ENCODE assay signal across 9 cellular contexts in the genomic region with DNA sequence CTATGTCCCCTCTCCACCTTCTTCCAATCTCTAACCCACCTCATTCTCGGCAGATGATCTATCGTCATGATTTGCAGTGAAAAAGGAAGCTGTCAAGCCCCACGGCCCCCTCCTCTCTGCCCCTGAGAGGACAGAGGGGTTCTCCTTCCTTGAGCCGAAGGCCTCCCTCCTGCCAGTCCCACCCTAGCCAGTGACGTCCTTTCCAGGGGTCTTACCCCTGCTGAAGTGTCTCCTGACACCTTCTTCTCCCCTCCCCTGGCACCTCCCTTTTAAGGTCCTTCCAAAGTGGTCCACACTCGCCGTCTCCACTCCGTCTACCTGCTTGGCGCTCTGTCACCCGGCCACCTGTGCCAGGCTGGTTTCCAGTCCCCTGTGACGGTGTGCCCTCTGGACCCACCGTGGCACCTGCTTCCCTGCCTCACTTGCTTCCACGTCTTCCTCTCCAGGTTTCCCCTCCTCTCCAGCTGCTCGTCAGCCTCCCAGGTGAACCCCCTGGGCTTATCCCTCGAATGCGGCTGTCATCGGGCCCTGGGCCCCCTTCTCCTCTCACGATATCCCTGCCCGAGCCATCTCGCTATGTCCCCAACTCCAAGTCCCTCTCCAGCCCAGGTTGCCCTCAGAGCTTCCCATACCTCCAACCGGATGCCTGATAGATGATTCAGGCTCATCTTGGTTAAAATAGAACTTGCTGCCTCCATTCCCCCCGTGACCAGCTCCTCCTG. TPM values are rescaled to one million over a fixed set of nuclear protein-coding genes. Genes with fewer than 3 reads are reported as not detected.
DNase-seq lines count a peak whose midpoint lies in the region; ATAC-seq and TF ChIP-seq lines count a peak whose summit lies in the region.
"Had no signal": no experiment of that assay in that cellular context is flagged by ENCODE, and none has a peak within 500 bp of the region (broad histone marks: within the 10 kb centered on the region; RNA-seq: fewer than 3 reads in every experiment).

No MANE protein-coding gene starts in this region.

- H3K9me3 ChIP-seq in right atrium auricular region, result no peaks in the 10 kb centered on the region
- H3K9me3 ChIP-seq: pancreas had no signal

- ATAC-seq in activated T-helper 17 cell treated with anti-CD3 and anti-CD28 coated beads, Interleukin-2, amount 50 U/mL, for 72 hours (replicated peaks), result no peak
- ATAC-seq in GM21737 (IDR thresholded peaks at IDR 0.05; ENCODE audit: unreplicated experiment), result no peak
- ATAC-seq in GM21360 (IDR thresholded peaks at IDR 0.05; ENCODE audit: unreplicated experiment), result no peak

- H3K27ac ChIP-seq in right atrium auricular region (peak overlapping the region in 1 of 2 donors; percentile 35), urinary bladder (ENCODE audit: low read depth) (peak overlapping the region; percentile 30)
- H3K27ac ChIP-seq: pancreas had no signal

- peaks cover 8% of the 10 kb centered on the region for H3K36me3 Mint-ChIP-seq in activated T-helper 17 cell treated with anti-CD3 and anti-CD28 coated beads, Interleukin-2, amount 50 U/mL, for 72 hours (ENCODE audit: low read depth)

- H3K4me3 Mint-ChIP-seq in activated T-helper 17 cell treated with anti-CD3 and anti-CD28 coated beads, Interleukin-2, amount 50 U/mL, for 72 hours, result peak overlapping the region; percentile 90

- H3K4me1 ChIP-seq in right atrium auricular region (peaks cover 0 to 52% of the 10 kb centered on the region in 2 donors), urinary bladder (ENCODE audit: insufficient read depth) (peaks cover 2% of the 10 kb centered on the region)

- WGBS in urinary bladder, result 84% methylated on average over 22 of the region's 22 CpGs

- intact Hi-C loops in cardiac septum (cut with DNase I), result no loop called here

- no peaks in the 10 kb centered on the region for H3K9me3 Mint-ChIP-seq in activated T-helper 17 cell treated with anti-CD3 and anti-CD28 coated beads, Interleukin-2, amount 50 U/mL, for 72 hours

- H3K27ac Mint-ChIP-seq in activated T-helper 17 cell treated with anti-CD3 and anti-CD28 coated beads, Interleukin-2, amount 50 U/mL, for 72 hours, result peak overlapping the region; percentile 98

- H3K27me3 Mint-ChIP-seq in activated T-helper 17 cell treated with anti-CD3 and anti-CD28 coated beads, Interleukin-2, amount 50 U/mL, for 72 hours, result no peaks in the 10 kb centered on the region

- DNase-seq in cardiac septum (ENCODE audit: low spot score) (peak; percentile 58), right atrium auricular region (ENCODE audit: low spot score) (no peak), mesenteric fat pad (ENCODE audit: low spot score) (peak; percentile 87), NCI-H2196 (lab: John Stamatoyannopoulos, UW; ENCODE audit: unreplicated experiment) (no peak)

- H3K36me3 ChIP-seq in right atrium auricular region (no peaks in the 10 kb centered on the region), urinary bladder (ENCODE audit: insufficient read depth) (no peaks in the 10 kb centered on the region)
- H3K36me3 ChIP-seq: pancreas had no signal

- H3K4me1 Mint-ChIP-seq in activated T-helper 17 cell treated with anti-CD3 and anti-CD28 coated beads, Interleukin-2, amount 50 U/mL, for 72 hours, result peaks cover 49% of the 10 kb centered on the region

- no peaks in the 10 kb centered on the region for H3K27me3 ChIP-seq in right atrium auricular region
- H3K27me3 ChIP-seq: pancreas had no signal

- TF ChIP-seq CTCF in right atrium auricular region (IDR thresholded peaks at IDR 0.05), result no peak

- H3K4me3 ChIP-seq in right atrium auricular region, result no peak overlapping the region
- H3K4me3 ChIP-seq in urinary bladder (ENCODE audit: low read depth, low read length), result no peak overlapping the region
- H3K4me3 ChIP-seq: pancreas had no signal

RNA-seq across cellular contexts. Expression of gene CCDC102A, which starts 5.7 kb away (rescaled TPM):
- total RNA-seq in cardiac septum (5.5 TPM), right atrium auricular region (10 to 100 TPM; 11.2 to 15.1 TPM), mesenteric fat pad (5.0 TPM), urinary bladder (12.7 TPM)
- total RNA-seq in activated T-helper 17 cell treated with anti-CD3 and anti-CD28 coated beads, Interleukin-2, amount 50 U/mL, for 72 hours, result 10 to 100 TPM; 16.7 to 21.2 TPM
- polyA plus RNA-seq in urinary bladder, result 25.6 TPM

RNA-seq across cellular contexts. Expression of gene ADGRG5, which starts 11.8 kb away (rescaled TPM):
- 0.35 TPM for total RNA-seq in cardiac septum
- total RNA-seq in right atrium auricular region, result under 1 TPM; 0.08 to 0.44 TPM
- total RNA-seq in activated T-helper 17 cell treated with anti-CD3 and anti-CD28 coated beads, Interleukin-2, amount 50 U/mL, for 72 hours, result 10 to 100 TPM; 13.7 to 36.9 TPM
- total RNA-seq in mesenteric fat pad, result 0.10 TPM
- total RNA-seq in urinary bladder, result 0.21 TPM
- 0.22 TPM for polyA plus RNA-seq in urinary bladder

RNA-seq across cellular contexts. Expression of gene DOK4, which starts 44.4 kb away (rescaled TPM):
- total RNA-seq in cardiac septum (11.5 TPM), right atrium auricular region (10 to 100 TPM; 15.2 to 34.2 TPM), mesenteric fat pad (7.3 TPM), urinary bladder (11.8 TPM)
- 10 to 100 TPM in 1 of 2 donors, 1 to 10 TPM in 1; 6.4 to 16.8 TPM for total RNA-seq in activated T-helper 17 cell treated with anti-CD3 and anti-CD28 coated beads, Interleukin-2, amount 50 U/mL, for 72 hours
- polyA plus RNA-seq in urinary bladder, result 21.3 TPM

Comparison
In these comparisons a context has a peak if more than half of its experiments do, and no peak if none do; other contexts are left out.
1. DNase-seq: peak in cardiac septum (single experiment) and mesenteric fat pad (single experiment); none in right atrium auricular region (single experiment) and NCI-H2196 (single experiment).
2. RNA of gene ADGRG5, which starts 11.8 kb away (total RNA-seq): 13.7 to 36.9 TPM in activated T-helper 17 cell treated with anti-CD3 and anti-CD28 coated beads, Interleukin-2, amount 50 U/mL, for 72 hours; 0.08 to 0.44 TPM in right atrium auricular region, 0.35 TPM in cardiac septum (single experiment), 0.21 TPM in urinary bladder (single experiment) and 0.10 TPM in mesenteric fat pad (single experiment); every median in the first group is over 10 times any median in the second.